34 cellular contexts compared by ENCODE assay signal in genomic region chr9:35938474-35939145, GRCh38. TPM values are rescaled to one million over a fixed set of nuclear protein-coding genes. Genes with fewer than 3 reads are reported as not detected.
A peak's percentile ranks its signal among the peaks of the same experiment; 100 is the strongest.
DNase-seq lines count a peak whose midpoint lies in the region; ATAC-seq and TF ChIP-seq lines count a peak whose summit lies in the region.
"Had no signal": no experiment of that assay in that cellular context is flagged by ENCODE, and none has a peak within 500 bp of the region (broad histone marks: within the 10 kb centered on the region; RNA-seq: fewer than 3 reads in every experiment).

No MANE protein-coding gene starts in this region.

- peak overlapping the region; percentile 1 to 68; a peak in 2 of 4 replicates for H4K8ac ChIP-seq in IMR-90 (ENCODE audit: low read depth in 2 of 2, low read length in 2 of 2)

- H2BK5ac ChIP-seq in IMR-90 (ENCODE audit: low read depth, low read length, poor library complexity, severe bottlenecking) = peak overlapping the region; percentile 100

- H3K18ac ChIP-seq in IMR-90 (ENCODE audit: low read depth, low read length) = peak overlapping the region; percentile 69; the same call in 1 of the 2 replicates

- H3K4me3 ChIP-seq in IMR-90 (ENCODE audit: insufficient read depth, low read depth, low read length) (no peak overlapping the region), thoracic aorta (no peak overlapping the region)
- H3K4me3 ChIP-seq: A549, esophagus muscularis mucosa, GM12878, heart right ventricle, lower lobe of right lung, neural progenitor cell, Peyer's patch, upper lobe of left lung had no signal

- no peaks in the 10 kb centered on the region for H4K20me1 ChIP-seq in IMR-90 (ENCODE audit: insufficient read depth, low read length)

- peak overlapping the region; percentile 89 for H2BK120ac ChIP-seq in IMR-90 (ENCODE audit: low read depth, low read length)

- BruUV-seq in IMR-90 (replicated peaks; lab: Mats Ljungman, UMichigan) = no TSS peak

- H4K5ac ChIP-seq in IMR-90 (ENCODE audit: low read depth, low read length) = peak overlapping the region; percentile 75; the same call in 1 of the 2 replicates

- no peaks in the 10 kb centered on the region for H3K27me3 ChIP-seq in IMR-90 (ENCODE audit: control insufficient read depth, insufficient read depth, low read length)
- H3K27me3 ChIP-seq in thoracic aorta (replicated peaks; ENCODE audit: insufficient read depth) = no peaks in the 10 kb centered on the region
- H3K27me3 ChIP-seq: BE2C, esophagus muscularis mucosa, foreskin keratinocyte, heart right ventricle, Peyer's patch, upper lobe of left lung had no signal

- H2AK9ac ChIP-seq in IMR-90 (replicated peaks; ENCODE audit: low read depth, low read length, poor library complexity) = peak overlapping the region; percentile 88

- peak overlapping the region; percentile 43 for H3K27ac Mint-ChIP-seq in activated naive CD4-positive, alpha-beta T cell treated with anti-CD3 and anti-CD28 coated beads, Interleukin-2, amount 10 ng/mL, durations not matched to agents 7 days and 5 days
- no peak overlapping the region for H3K27ac Mint-ChIP-seq in activated naive CD4-positive, alpha-beta T cell treated with anti-CD3 and anti-CD28 coated beads for 36 hours
- no peak overlapping the region for H3K27ac Mint-ChIP-seq in osteocyte (ENCODE audit: unreplicated experiment)
- H3K27ac Mint-ChIP-seq: activated naive CD8-positive, alpha-beta T cell treated with anti-CD3 and anti-CD28 coated beads for 36 hours; activated T-helper 1 cell treated with anti-CD3 and anti-CD28 coated beads, Interleukin-12 subunit alpha, Interleukin-12 subunit beta, Interleukin-2, Interleukin-4 antibody, amounts not matched to agents 30 ng/mL and 10 ng/mL and 1 ng/mL, durations not matched to agents 14 hours and 24 hours and 36 hours; dendritic cell treated with granulocyte-macrophage colony-stimulating factor and Interleukin-4, amounts not matched to agents 40 ng/mL and 50 ng/mL, for 4 days; endodermal cell; neural progenitor cell; progenitor cell of endocrine pancreas had no signal

- POLR2A ChIA-PET in IMR-90 (lab: Charles Lee; ENCODE audit: unreplicated experiment) = no interaction called here

- ATAC-seq in IMR-90 (ENCODE audit: low read depth) = no peak
- peak; percentile 18 for ATAC-seq in thoracic aorta (ENCODE audit: insufficient number of reproducible peaks, low FRiP score, low read depth)
- ATAC-seq: A549, foreskin keratinocyte, GM12878, heart right ventricle, lower lobe of right lung had no signal

- peak overlapping the region; percentile 93 for H2AK5ac ChIP-seq in IMR-90 (ENCODE audit: low read depth, low read length)

- intact Hi-C loops in activated naive CD4-positive, alpha-beta T cell treated with anti-CD3 and anti-CD28 coated beads for 36 hours (cut with micrococcal nuclease) = no loop called here
- intact Hi-C loops in IMR-90 (cut with micrococcal nuclease) = no loop called here

- no peak for TF ChIP-seq POLR2A in IMR-90 (IDR thresholded peaks at IDR 0.05; ENCODE audit: low read depth, low read length)

- H3K4me3 Mint-ChIP-seq in activated naive CD4-positive, alpha-beta T cell treated with anti-CD3 and anti-CD28 coated beads, Interleukin-2, amount 10 ng/mL, durations not matched to agents 7 days and 5 days = no peak overlapping the region
- H3K4me3 Mint-ChIP-seq in activated naive CD4-positive, alpha-beta T cell treated with anti-CD3 and anti-CD28 coated beads for 36 hours = no peak overlapping the region
- no peak overlapping the region for H3K4me3 Mint-ChIP-seq in osteocyte (ENCODE audit: unreplicated experiment)
- H3K4me3 Mint-ChIP-seq: activated naive CD8-positive, alpha-beta T cell treated with anti-CD3 and anti-CD28 coated beads for 36 hours; activated T-helper 1 cell treated with anti-CD3 and anti-CD28 coated beads, Interleukin-12 subunit alpha, Interleukin-12 subunit beta, Interleukin-2, Interleukin-4 antibody, amounts not matched to agents 30 ng/mL and 10 ng/mL and 1 ng/mL, durations not matched to agents 14 hours and 24 hours and 36 hours; dendritic cell treated with granulocyte-macrophage colony-stimulating factor and Interleukin-4, amounts not matched to agents 40 ng/mL and 50 ng/mL, for 4 days; endodermal cell; neural progenitor cell had no signal

- dilution Hi-C loops in IMR-90 (cut with HindIII; ENCODE audit: low sequenced_read_pairs, unreplicated experiment) = no loop called here

- TF ChIP-seq CTCF in IMR-90 (conservative IDR thresholded peaks at IDR 0.05; ENCODE audit: low read depth, low read length) (no peak), thoracic aorta (IDR thresholded peaks at IDR 0.05) (no peak), osteocyte (IDR thresholded peaks at IDR 0.05) (no peak)

- H3K36me3 Mint-ChIP-seq in activated naive CD4-positive, alpha-beta T cell treated with anti-CD3 and anti-CD28 coated beads, Interleukin-2, amount 10 ng/mL, durations not matched to agents 7 days and 5 days = no peaks in the 10 kb centered on the region
- no peaks in the 10 kb centered on the region for H3K36me3 Mint-ChIP-seq in activated naive CD4-positive, alpha-beta T cell treated with anti-CD3 and anti-CD28 coated beads for 36 hours (ENCODE audit: low read depth)
- no peaks in the 10 kb centered on the region for H3K36me3 Mint-ChIP-seq in osteocyte (ENCODE audit: unreplicated experiment)

- peak overlapping the region; percentile 74 for H4K91ac ChIP-seq in IMR-90 (ENCODE audit: insufficient read depth, low read depth, low read length)

- H3K4me1 ChIP-seq in IMR-90 (ENCODE audit: control insufficient read depth, insufficient read depth, low read length) (peaks cover 14% of the 10 kb centered on the region), thoracic aorta (ENCODE audit: control insufficient read depth in 1 of 2, low read depth in 2 of 2) (peaks cover 26 to 59% of the 10 kb centered on the region in 2 donors)
- H3K4me1 ChIP-seq: A549, BE2C, foreskin keratinocyte, neural progenitor cell had no signal

- H3K79me1 ChIP-seq in IMR-90 (ENCODE audit: low read depth in 1 of 2, low read length in 2 of 2) = peaks cover 0 to 4% of the 10 kb centered on the region in 2 experiments; a peak in 1 of 4 replicates

- in situ Hi-C loops in IMR-90 (cut with MboI; ENCODE audit: low sequenced_read_pairs) = no loop called here

- H3K4me2 ChIP-seq in IMR-90 (ENCODE audit: low read depth, low read length) = no peak overlapping the region
- H3K4me2 ChIP-seq: A549, neural progenitor cell had no signal

- CTCF ChIA-PET in activated naive CD4-positive, alpha-beta T cell treated with anti-CD3 and anti-CD28 coated beads, Interleukin-2, amount 10 ng/mL, durations not matched to agents 7 days and 5 days (lab: Charles Lee) = no interaction called here
- CTCF ChIA-PET in activated naive CD4-positive, alpha-beta T cell treated with anti-CD3 and anti-CD28 coated beads for 36 hours (lab: Charles Lee) = interaction anchor here (1.0 to 9.1 kb wide), 4 partner anchors 14 to 85 kb away, joined by 6 to 167 read pairs (median 14); partner anchors contain the start of gene HRCT1
- CTCF ChIA-PET in IMR-90 (lab: Yijun Ruan, JAX) = no interaction called here

- no peaks in the 10 kb centered on the region for H3K36me3 ChIP-seq in IMR-90 (ENCODE audit: control insufficient read depth, insufficient read depth, low read length)
- H3K36me3 ChIP-seq in thoracic aorta = no peaks in the 10 kb centered on the region
- H3K36me3 ChIP-seq: BE2C, esophagus muscularis mucosa, lower lobe of right lung, neural progenitor cell, Peyer's patch, upper lobe of left lung, WERI-Rb-1 had no signal

- H3K4me1 Mint-ChIP-seq in activated naive CD4-positive, alpha-beta T cell treated with anti-CD3 and anti-CD28 coated beads, Interleukin-2, amount 10 ng/mL, durations not matched to agents 7 days and 5 days = peaks cover 46% of the 10 kb centered on the region
- peaks cover 61% of the 10 kb centered on the region for H3K4me1 Mint-ChIP-seq in activated naive CD4-positive, alpha-beta T cell treated with anti-CD3 and anti-CD28 coated beads for 36 hours (ENCODE audit: low read depth)
- peaks cover 49% of the 10 kb centered on the region for H3K4me1 Mint-ChIP-seq in osteocyte (ENCODE audit: unreplicated experiment)
- H3K4me1 Mint-ChIP-seq: endodermal cell, neural progenitor cell had no signal

- peak overlapping the region; percentile 92 for H3K4ac ChIP-seq in IMR-90 (ENCODE audit: low read depth, low read length)

- H3K14ac ChIP-seq in IMR-90 (replicated peaks; ENCODE audit: low read depth, low read length) = peak overlapping the region; percentile 71; the same call in 1 of the 2 replicates

- H3K23ac ChIP-seq in IMR-90 (ENCODE audit: low read depth, low read length) = peak overlapping the region; percentile 4; the same call in 1 of the 2 replicates

- H3K9ac ChIP-seq in IMR-90 (ENCODE audit: low read depth, low read length) = no peak overlapping the region
- H3K9ac ChIP-seq: neural progenitor cell had no signal

- peaks cover 12% of the 10 kb centered on the region; the same call in 1 of the 2 replicates for H3K9me1 ChIP-seq in IMR-90 (ENCODE audit: insufficient read depth, low read length)

- H3K9me3 ChIP-seq in IMR-90 (ENCODE audit: control insufficient read depth, insufficient read depth, low read length) (no peaks in the 10 kb centered on the region), thoracic aorta (no peaks in the 10 kb centered on the region)
- H3K9me3 ChIP-seq: A549, BE2C, esophagus muscularis mucosa, heart right ventricle, lower lobe of right lung, Peyer's patch, upper lobe of left lung had no signal

- TF ChIP-seq RAD21 in IMR-90 (IDR thresholded peaks at IDR 0.05; ENCODE audit: low read length) = no peak

- H2BK15ac ChIP-seq in IMR-90 (ENCODE audit: low read depth, low read length) = peak overlapping the region; percentile 89; the same call in 1 of the 3 replicates

- H3K27me3 Mint-ChIP-seq in activated naive CD4-positive, alpha-beta T cell treated with anti-CD3 and anti-CD28 coated beads, Interleukin-2, amount 10 ng/mL, durations not matched to agents 7 days and 5 days = peaks cover 5% of the 10 kb centered on the region
- H3K27me3 Mint-ChIP-seq in activated naive CD4-positive, alpha-beta T cell treated with anti-CD3 and anti-CD28 coated beads for 36 hours (ENCODE audit: low read depth) = no peaks in the 10 kb centered on the region
- no peaks in the 10 kb centered on the region for H3K27me3 Mint-ChIP-seq in osteocyte (ENCODE audit: unreplicated experiment)
- H3K27me3 Mint-ChIP-seq: activated naive CD8-positive, alpha-beta T cell treated with anti-CD3 and anti-CD28 coated beads for 36 hours; dendritic cell treated with granulocyte-macrophage colony-stimulating factor and Interleukin-4, amounts not matched to agents 40 ng/mL and 50 ng/mL, for 4 days had no signal

- H3K56ac ChIP-seq in IMR-90 (ENCODE audit: extremely low read depth, insufficient read depth, low read length) = no peak overlapping the region

- DNase-seq in activated naive CD4-positive, alpha-beta T cell treated with anti-CD3 and anti-CD28 coated beads, Interleukin-2, amount 10 ng/mL, durations not matched to agents 7 days and 5 days = no peak
- DNase-seq in activated naive CD4-positive, alpha-beta T cell treated with anti-CD3 and anti-CD28 coated beads for 36 hours = no peak
- no peak for DNase-seq in IMR-90
- peak; percentile 49 for DNase-seq in glomerular visceral epithelial cell (ENCODE audit: extremely low spot score)
- no peak for DNase-seq in thoracic aorta (ENCODE audit: low spot score)
- DNase-seq in superior temporal gyrus (ENCODE audit: extremely low spot score) = no peak
- no peak for DNase-seq in NCI-H510A treated with DMSO at 0.1 percent for 48 hours (lab: John Stamatoyannopoulos, UW)
- no peak for DNase-seq in osteocyte (ENCODE audit: extremely low spot score, unreplicated experiment)
- DNase-seq: activated CD4-positive, alpha-beta T cell treated with anti-CD3 and anti-CD28 coated beads, Interleukin-2, amount 50 U/mL, for 1 hour; activated naive CD8-positive, alpha-beta T cell treated with anti-CD3 and anti-CD28 coated beads for 36 hours; BE2C; central memory CD4-positive, alpha-beta T cell; EL; endodermal cell; foreskin keratinocyte; heart right ventricle; lower lobe of right lung; NCI-H1105; NCI-H1930; SHP77 treated with DMSO at 0.1 percent for 48 hours; stimulated activated naive CD4-positive, alpha-beta T cell treated with Interleukin-2 at 50 U/mL for 16 hours; T1000; upper lobe of left lung; WERI-Rb-1 had no signal

- H2BK20ac ChIP-seq in IMR-90 (ENCODE audit: low read depth, low read length) = peak overlapping the region; percentile 91

- H2AFZ ChIP-seq in IMR-90 (replicated peaks; ENCODE audit: low read length, poor library complexity) = no peak overlapping the region
- H2AFZ ChIP-seq: neural progenitor cell had no signal

- WGBS in IMR-90 (ENCODE audit: extremely low coverage in 2 of 2, insufficient read length in 1 of 2), 2 experiments = 83% methylated on average over 3 of the region's 8 CpGs; no CpG with 5 or more reads in 1 of the 2 experiments

- 0 out of 2 replicates have a peak overlapping the region, but pooled peaks have one; percentile 17 for H3K27ac ChIP-seq in IMR-90 (ENCODE audit: insufficient read depth, low read length)
- peak overlapping the region; percentile 83 to 95 for H3K27ac ChIP-seq in thoracic aorta
- H3K27ac ChIP-seq: A549, esophagus muscularis mucosa, foreskin keratinocyte, heart right ventricle, lower lobe of right lung, neural progenitor cell, Peyer's patch, upper lobe of left lung, WERI-Rb-1 had no signal

- H3K9me3 Mint-ChIP-seq in activated naive CD4-positive, alpha-beta T cell treated with anti-CD3 and anti-CD28 coated beads, Interleukin-2, amount 10 ng/mL, durations not matched to agents 7 days and 5 days = peaks cover 7% of the 10 kb centered on the region
- H3K9me3 Mint-ChIP-seq in activated naive CD4-positive, alpha-beta T cell treated with anti-CD3 and anti-CD28 coated beads for 36 hours = peaks cover 5% of the 10 kb centered on the region
- H3K9me3 Mint-ChIP-seq in osteocyte (ENCODE audit: unreplicated experiment) = peaks cover 8% of the 10 kb centered on the region
- H3K9me3 Mint-ChIP-seq: activated naive CD8-positive, alpha-beta T cell treated with anti-CD3 and anti-CD28 coated beads for 36 hours; endodermal cell; neural progenitor cell had no signal

RNA-seq across cellular contexts. Expression of gene OR2S2, which starts 19.3 kb away (rescaled TPM):
- total RNA-seq in activated naive CD4-positive, alpha-beta T cell treated with anti-CD3 and anti-CD28 coated beads for 36 hours = not detected
- total RNA-seq in IMR-90 (2012; rRNA removed) (0.56 and 0.90 TPM in 2 replicates), thoracic aorta (not detected), osteocyte (not detected in 2 replicates)
- 0.20 and 0.46 TPM in 2 replicates for polyA plus RNA-seq in IMR-90 (2012; rRNA removed)
- 0.32 TPM in 2 replicates for polyA plus RNA-seq in IMR-90 (2012; cell fraction: cytosol; rRNA removed)
- 0.72 and 1.7 TPM in 2 replicates for polyA plus RNA-seq in IMR-90 (2012; cell fraction: nucleus; rRNA removed; ENCODE audit: low replicate concordance)
- total RNA-seq: activated naive CD8-positive, alpha-beta T cell treated with anti-CD3 and anti-CD28 coated beads for 36 hours; activated T-helper 1 cell treated with anti-CD3 and anti-CD28 coated beads, Interleukin-12 subunit alpha, Interleukin-12 subunit beta, Interleukin-2, Interleukin-4 antibody, amounts not matched to agents 30 ng/mL and 10 ng/mL and 1 ng/mL, durations not matched to agents 14 hours and 24 hours and 36 hours; endodermal cell; esophagus muscularis mucosa; foreskin keratinocyte; GM12878; heart right ventricle; kidney epithelial cell; lower lobe of right lung; M059J; Peyer's patch; progenitor cell of endocrine pancreas; upper lobe of left lung had no signal
- polyA plus RNA-seq: A549, foreskin keratinocyte, GM12878, heart right ventricle had no signal

RNA-seq across cellular contexts. Expression of gene SPAAR, which starts 29.3 kb away (rescaled TPM):
- not detected for total RNA-seq in activated naive CD4-positive, alpha-beta T cell treated with anti-CD3 and anti-CD28 coated beads for 36 hours
- 0.18 and 0.28 TPM in 2 replicates for total RNA-seq in IMR-90 (2012; rRNA removed)
- polyA plus RNA-seq in IMR-90 (2012; rRNA removed) = 0.24 and 0.32 TPM in 2 replicates
- 0.23 TPM in 2 replicates for polyA plus RNA-seq in IMR-90 (2012; cell fraction: cytosol; rRNA removed)
- 0.59 and 0.69 TPM in 2 replicates for polyA plus RNA-seq in IMR-90 (2012; cell fraction: nucleus; rRNA removed; ENCODE audit: low replicate concordance)
- 1 to 10 TPM; 3.2 to 4.9 TPM for total RNA-seq in thoracic aorta
- 0.56 TPM in 1 of 2 replicates, not detected in the other for total RNA-seq in osteocyte
- total RNA-seq: activated naive CD8-positive, alpha-beta T cell treated with anti-CD3 and anti-CD28 coated beads for 36 hours; activated T-helper 1 cell treated with anti-CD3 and anti-CD28 coated beads, Interleukin-12 subunit alpha, Interleukin-12 subunit beta, Interleukin-2, Interleukin-4 antibody, amounts not matched to agents 30 ng/mL and 10 ng/mL and 1 ng/mL, durations not matched to agents 14 hours and 24 hours and 36 hours; foreskin keratinocyte; GM12878; kidney epithelial cell; M059J; progenitor cell of endocrine pancreas had no signal
- polyA plus RNA-seq: A549, foreskin keratinocyte, GM12878 had no signal

RNA-seq across cellular contexts. Expression of gene HRCT1, which starts 32.6 kb away (rescaled TPM):
- total RNA-seq in activated naive CD4-positive, alpha-beta T cell treated with anti-CD3 and anti-CD28 coated beads for 36 hours = not detected
- total RNA-seq in IMR-90 (2012; rRNA removed) (1.1 and 1.7 TPM in 2 replicates), thoracic aorta (10 to 100 TPM; 20.4 to 23.6 TPM), osteocyte (3.0 and 3.7 TPM in 2 replicates)
- 3.9 and 4.4 TPM in 2 replicates for polyA plus RNA-seq in IMR-90 (2012; rRNA removed)
- polyA plus RNA-seq in IMR-90 (2012; cell fraction: cytosol; rRNA removed) = 3.5 and 3.6 TPM in 2 replicates
- 1.0 and 1.6 TPM in 2 replicates for polyA plus RNA-seq in IMR-90 (2012; cell fraction: nucleus; rRNA removed; ENCODE audit: low replicate concordance)
- total RNA-seq: activated naive CD8-positive, alpha-beta T cell treated with anti-CD3 and anti-CD28 coated beads for 36 hours; activated T-helper 1 cell treated with anti-CD3 and anti-CD28 coated beads, Interleukin-12 subunit alpha, Interleukin-12 subunit beta, Interleukin-2, Interleukin-4 antibody, amounts not matched to agents 30 ng/mL and 10 ng/mL and 1 ng/mL, durations not matched to agents 14 hours and 24 hours and 36 hours; endodermal cell; GM12878; progenitor cell of endocrine pancreas had no signal
- polyA plus RNA-seq: GM12878 had no signal
